23 cellular contexts compared by ENCODE assay signal in the genomic region with DNA sequence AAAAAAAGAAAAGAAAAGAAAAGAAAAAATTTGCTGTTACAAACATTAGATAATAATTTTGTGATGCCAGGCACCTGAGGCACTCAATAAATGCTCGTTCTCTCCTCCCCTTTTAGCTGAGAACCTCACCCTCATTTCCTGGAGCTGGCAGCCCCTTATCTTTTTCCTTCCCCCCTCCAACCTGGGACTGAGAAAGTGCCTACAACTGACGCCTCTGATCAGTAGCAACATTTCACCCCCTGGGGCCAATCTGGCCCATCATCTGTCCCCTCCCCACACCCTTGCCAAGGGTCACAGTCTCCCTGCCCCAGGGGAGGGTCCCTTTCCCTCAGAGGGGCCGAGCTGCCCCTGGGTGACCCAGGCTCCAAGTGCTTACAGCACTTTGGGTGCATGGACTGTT. TPM values are rescaled to one million over a fixed set of nuclear protein-coding genes. Genes with fewer than 3 reads are reported as not detected.
DNase-seq lines count a peak whose midpoint lies in the region; ATAC-seq, FAIRE-seq and TF ChIP-seq lines count a peak whose summit lies in the region.
"Had no signal": no experiment of that assay in that cellular context is flagged by ENCODE, and none has a peak within 500 bp of the region (broad histone marks: within the 10 kb centered on the region; RNA-seq: fewer than 3 reads in every experiment).

No MANE protein-coding gene starts in this region.

- no peaks in the 10 kb centered on the region for H3K27me3 ChIP-seq in DOHH2 (ENCODE audit: control insufficient read depth, low read length)
- H3K27me3 ChIP-seq in Panc1 (ENCODE audit: control insufficient read depth, insufficient read depth, low read length), result no peaks in the 10 kb centered on the region
- no peaks in the 10 kb centered on the region for H3K27me3 ChIP-seq in K562 (ENCODE audit: control insufficient read depth in 2 of 2, insufficient read depth in 2 of 2, low read length in 2 of 2)
- no peaks in the 10 kb centered on the region for H3K27me3 ChIP-seq in esophagus squamous epithelium
- H3K27me3 ChIP-seq: SJCRH30 had no signal

- no peak for FAIRE-seq in K562 (lab: Jason Lieb, UNC)
- FAIRE-seq: A204.1, D721Med, GM19239, H54, HepG2 had no signal

- CTCF ChIA-PET in Panc1 (lab: Charles Lee) (no interaction called here), K562 (lab: Yijun Ruan, JAX; ENCODE audit: low intra/inter-chr PET ratio) (no interaction called here), HEK293T (lab: Yijun Ruan, JAX) (no interaction called here)

- H3K4me1 ChIP-seq in DOHH2 (ENCODE audit: control insufficient read depth, low read length) (peaks cover 76% of the 10 kb centered on the region), Panc1 (ENCODE audit: control insufficient read depth, insufficient read depth, low read length) (peaks cover 19% of the 10 kb centered on the region), K562 (replicated peaks in 1 of 2; ENCODE audit: control insufficient read depth in 2 of 2, insufficient read depth in 2 of 2, low read length in 2 of 2) (peaks cover 13% of the 10 kb centered on the region in 2 experiments; a peak in 4 of 5 replicates), esophagus squamous epithelium (peaks cover 0 to 11% (median 0%) of the 10 kb centered on the region in 3 donors)
- H3K4me1 ChIP-seq: SJCRH30 had no signal

- intact Hi-C loops in Panc1 (cut with micrococcal nuclease; ENCODE audit: unreplicated experiment), result no loop called here
- intact Hi-C loops in K562 (cut with micrococcal nuclease), result no loop called here
- intact Hi-C loops in esophagus squamous epithelium (cut with DNase I), result no loop called here

- H3K36me3 ChIP-seq in DOHH2 (ENCODE audit: control insufficient read depth, low read length) (no peaks in the 10 kb centered on the region), Panc1 (ENCODE audit: control insufficient read depth, insufficient read depth, low read length) (no peaks in the 10 kb centered on the region), K562 (ENCODE audit: control insufficient read depth, insufficient read depth, low read length) (no peaks in the 10 kb centered on the region), esophagus squamous epithelium (no peaks in the 10 kb centered on the region)
- H3K36me3 ChIP-seq: SJCRH30 had no signal

- no peak for TF ChIP-seq POLR2A in K562 (conservative IDR thresholded peaks at IDR 0.05)
- no peak for TF ChIP-seq POLR2A in esophagus squamous epithelium (IDR thresholded peaks at IDR 0.05)

- H3K4me3 ChIP-seq in DOHH2 (ENCODE audit: low read length) (peak overlapping the region; percentile 36), Panc1 (ENCODE audit: low read depth in 2 of 2, low read length in 2 of 2) (no peak overlapping the region), K562 (no peak overlapping the region), esophagus squamous epithelium (no peak overlapping the region)
- H3K4me3 ChIP-seq: SJCRH30 had no signal

- H3K4me3 Mint-ChIP-seq in nephron progenitor cell, result no peak overlapping the region
- H3K4me3 Mint-ChIP-seq in activated naive CD8-positive, alpha-beta T cell treated with anti-CD3 and anti-CD28 coated beads for 36 hours, result no peak overlapping the region

- H4K20me1 ChIP-seq in DOHH2 (ENCODE audit: control insufficient read depth, insufficient read depth, low read depth, low read length) (no peaks in the 10 kb centered on the region), K562 (replicated peaks; ENCODE audit: control insufficient read depth, insufficient read depth, low read length) (no peaks in the 10 kb centered on the region)

- H3K27me3 Mint-ChIP-seq in nephron progenitor cell (ENCODE audit: low read depth, poor library complexity), result peaks cover 8% of the 10 kb centered on the region
- H3K27me3 Mint-ChIP-seq in activated naive CD8-positive, alpha-beta T cell treated with anti-CD3 and anti-CD28 coated beads for 36 hours, result peaks cover 10% of the 10 kb centered on the region

- H3F3A ChIP-seq in DOHH2 (ENCODE audit: control insufficient read depth, insufficient read depth), result peaks cover 10% of the 10 kb centered on the region; the same call in 1 of the 2 replicates

- H3K9me1 ChIP-seq in K562 (ENCODE audit: control insufficient read depth, insufficient read depth, low read length), result no peaks in the 10 kb centered on the region

- peak overlapping the region; percentile 57; the same call in 1 of the 2 replicates for H2AFZ ChIP-seq in K562 (ENCODE audit: low read depth, low read length)

- H3K27ac ChIP-seq in DOHH2 (ENCODE audit: low read depth, low read length) (peak overlapping the region; percentile 38), Panc1 (ENCODE audit: low read length) (peak overlapping the region; percentile 0; the same call in 1 of the 2 replicates), K562 (ENCODE audit: extremely low read depth, low read depth, low read length) (no peak overlapping the region), esophagus squamous epithelium (no peak overlapping the region)
- H3K27ac ChIP-seq: KMS-11, SJCRH30 had no signal

- DNase-seq in Panc1 (ENCODE audit: low read depth, low spot score), result no peak
- DNase-seq in K562 (ENCODE audit: extremely low read depth in 1 of 4, low spot score in 3 of 4), result peak in 3 of 4 experiments; percentile 35 to 58 (median 54)
- no peak for DNase-seq in nephron progenitor cell
- DNase-seq in HEK293T (ENCODE audit: extremely low spot score), result no peak
- no peak for DNase-seq in esophagus squamous epithelium (lab: John Stamatoyannopoulos, UW)
- DNase-seq in activated naive CD8-positive, alpha-beta T cell treated with anti-CD3 and anti-CD28 coated beads for 36 hours, result no peak
- DNase-seq in NOMO-1 treated with DMSO at 0.1 percent for 48 hours (lab: John Stamatoyannopoulos, UW; ENCODE audit: unreplicated experiment), result no peak
- DNase-seq: DMS53, EL, GF-D8, MV-4-11, NCI-H1105 treated with DMSO at 0.1 percent for 48 hours, NCI-H2029 treated with DMSO at 0.1 percent for 48 hours, NCI-H2171, NCI-H446, SJCRH30 had no signal

- no peak for TF ChIP-seq RAD21 in K562 (CRISPR knock-in tag; conservative IDR thresholded peaks at IDR 0.05 in 1 of 2, IDR thresholded peaks at IDR 0.05 in 1 of 2)

- POLR2A ChIA-PET in Panc1 (lab: Charles Lee) (no interaction called here), K562 (lab: Yijun Ruan, JAX) (interaction anchor here (0.6 kb wide), 2 partner anchors 8 to 748 kb away, joined by 3 read pairs; no protein-coding TSS in a partner anchor), HEK293T (lab: Yijun Ruan, JAX) (interaction anchor here (0.5 kb wide), 1 partner anchor 919 kb away, joined by 3 read pairs; no protein-coding TSS in a partner anchor)

- in situ Hi-C loops in Panc1 (cut with HindIII; ENCODE audit: low pct_unique_long_range_greater_than_20kb, low sequenced_read_pairs) (loop anchor here (10.0 kb wide), 1 partner anchor 152 kb away; no protein-coding TSS in a partner anchor), K562 (cut with MboI) (no loop called here)

- peaks cover 4% of the 10 kb centered on the region; the same call in 1 of the 2 replicates for H3K9me3 ChIP-seq in DOHH2 (ENCODE audit: control insufficient read depth, insufficient read depth, low read length)
- no peaks in the 10 kb centered on the region for H3K9me3 ChIP-seq in Panc1 (ENCODE audit: control insufficient read depth, insufficient read depth, low read depth, low read length)
- H3K9me3 ChIP-seq in K562 (replicated peaks; ENCODE audit: control insufficient read depth, insufficient read depth, low read depth, low read length), result no peaks in the 10 kb centered on the region
- no peaks in the 10 kb centered on the region for H3K9me3 ChIP-seq in esophagus squamous epithelium

- no TSS peak for BruUV-seq in Panc1 (replicated peaks; lab: Mats Ljungman, UMichigan)
- no TSS peak for BruUV-seq in K562 (replicated peaks; lab: Mats Ljungman, UMichigan)

- 6% methylated on average over 3 of the region's 3 CpGs for WGBS in K562 (ENCODE audit: insufficient coverage, low coverage, missing lambda C conversion rate)
- WGBS in esophagus squamous epithelium, 2 donors, result 70 to 75% methylated on average over 3 of the region's 3 CpGs

- H3K4me1 Mint-ChIP-seq in nephron progenitor cell, result peaks cover 74% of the 10 kb centered on the region
- H3K4me1 Mint-ChIP-seq in activated naive CD8-positive, alpha-beta T cell treated with anti-CD3 and anti-CD28 coated beads for 36 hours, result peaks cover 4% of the 10 kb centered on the region

- TF ChIP-seq CTCF in DOHH2 (IDR thresholded peaks at IDR 0.05; ENCODE audit: low read depth, low read length, poor library complexity, severe bottlenecking), result no peak
- TF ChIP-seq CTCF in Panc1 (IDR thresholded peaks at IDR 0.05), result no peak
- TF ChIP-seq CTCF in K562 (IDR thresholded peaks at IDR 0.05 in 2 of 3, conservative IDR thresholded peaks at IDR 0.05 in 1 of 3; ENCODE audit: insufficient read depth in 2 of 3, low read depth in 1 of 3, low read length in 3 of 3), result no peak
- TF ChIP-seq CTCF in nephron progenitor cell (IDR thresholded peaks at IDR 0.05), result no peak
- TF ChIP-seq CTCF in esophagus squamous epithelium (IDR thresholded peaks at IDR 0.05), result no peak

- peak overlapping the region; percentile 62 for H3K4me2 ChIP-seq in DOHH2 (ENCODE audit: low read length)
- H3K4me2 ChIP-seq in K562 (ENCODE audit: insufficient read depth, low read length), result peak overlapping the region; percentile 20; the same call in 1 of the 2 replicates
- H3K4me2 ChIP-seq: KMS-11 had no signal

- no peak for TF ChIP-seq EP300 in K562 (IDR thresholded peaks at IDR 0.05; ENCODE audit: low read length)

- H3K79me2 ChIP-seq in DOHH2 (ENCODE audit: control insufficient read depth, low read length) (no peaks in the 10 kb centered on the region), K562 (ENCODE audit: control insufficient read depth, insufficient read depth, low read length) (no peaks in the 10 kb centered on the region)

- H3K9ac ChIP-seq in K562 (ENCODE audit: insufficient read depth in 1 of 2, low read depth in 2 of 2, low read length in 2 of 2), result peak overlapping the region; percentile 19 to 89; a peak in 3 of 4 replicates
- H3K9ac ChIP-seq: KMS-11 had no signal

- H3K9me3 Mint-ChIP-seq in nephron progenitor cell, result peaks cover 7% of the 10 kb centered on the region
- peaks cover 2% of the 10 kb centered on the region for H3K9me3 Mint-ChIP-seq in activated naive CD8-positive, alpha-beta T cell treated with anti-CD3 and anti-CD28 coated beads for 36 hours

- H3K27ac Mint-ChIP-seq in nephron progenitor cell, result peak overlapping the region; percentile 96
- no peak overlapping the region for H3K27ac Mint-ChIP-seq in activated naive CD8-positive, alpha-beta T cell treated with anti-CD3 and anti-CD28 coated beads for 36 hours

- H3K9me2 ChIP-seq in DOHH2 (replicated peaks; ENCODE audit: control insufficient read depth, low read length), result no peaks in the 10 kb centered on the region

- H3K36me3 Mint-ChIP-seq in nephron progenitor cell (ENCODE audit: low read depth), result no peaks in the 10 kb centered on the region
- no peaks in the 10 kb centered on the region for H3K36me3 Mint-ChIP-seq in activated naive CD8-positive, alpha-beta T cell treated with anti-CD3 and anti-CD28 coated beads for 36 hours

- ATAC-seq in Panc1 (no peak), K562 (peak; percentile 56)
- ATAC-seq: HepG2 had no signal

RNA-seq across cellular contexts. Expression of a gene that starts 12.6 kb away (rescaled TPM):
- not detected for total RNA-seq in Panc1 (2021; ENCODE audit: unreplicated experiment)
- not detected for polyA plus RNA-seq in Panc1 (2012; ENCODE audit: insufficient read length)
- not detected in 2 replicates for total RNA-seq in K562 (2011; cell fraction: chromatin; rRNA removed; ENCODE audit: low replicate concordance)
- not detected in 2 replicates for total RNA-seq in K562 (2011; cell fraction: nucleolus; rRNA removed)
- not detected in 2 replicates for total RNA-seq in K562 (2011; cell fraction: nucleoplasm; rRNA removed)
- total RNA-seq in K562 (2014; rRNA removed), result not detected in 2 replicates
- total RNA-seq in K562 (2014; rRNA removed; fragmentation: Illumina TruSeq; extraction: Trizol), result not detected in 2 replicates
- not detected in 2 replicates for total RNA-seq in K562 (2015; rRNA removed; fragmentation: Illumina TruSeq; extraction: Trizol)
- not detected in 2 replicates for total RNA-seq in K562 (2021)
- not detected in 2 replicates for polyA plus RNA-seq in K562 (2011; rRNA removed)
- polyA plus RNA-seq in K562 (2011; cell fraction: cytosol; rRNA removed), result not detected in 2 replicates
- not detected in 2 replicates for polyA plus RNA-seq in K562 (2011; cell fraction: nucleus; rRNA removed)
- polyA plus RNA-seq in K562 (2012), result not detected in 2 replicates
- polyA plus RNA-seq in K562 (2014; fragmentation: Illumina TruSeq; extraction: Trizol), result not detected in 2 replicates
- polyA plus RNA-seq in K562 (2014; fragmentation: Nextera tagmentation; extraction: Ambion mirVana), result not detected
- polyA plus RNA-seq in K562 (2014; rRNA removed), result not detected in 2 replicates
- under 0.01 TPM in 2 replicates for polyA minus RNA-seq in K562 (2011; rRNA and poly(A)+ RNA removed)
- polyA minus RNA-seq in K562 (2011; cell fraction: cytosol; rRNA and poly(A)+ RNA removed), result 667 TPM in 1 of 2 replicates, not detected in the other
- polyA minus RNA-seq in K562 (2011; cell fraction: nucleus; rRNA and poly(A)+ RNA removed), result under 0.01 TPM in 1 of 2 replicates, not detected in the other
- not detected for total RNA-seq in esophagus squamous epithelium
- total RNA-seq in activated naive CD8-positive, alpha-beta T cell treated with anti-CD3 and anti-CD28 coated beads for 36 hours, result not detected
- total RNA-seq: SJCRH30 had no signal
- polyA plus RNA-seq: HepG2 had no signal

RNA-seq across cellular contexts. Expression of a gene that starts 27.1 kb away (rescaled TPM):
- total RNA-seq in Panc1 (2021; ENCODE audit: unreplicated experiment) (0.21 TPM), K562 (2014; rRNA removed) (0.12 and 0.41 TPM in 2 replicates), K562 (2014; rRNA removed; fragmentation: Illumina TruSeq; extraction: Trizol) (not detected in 2 replicates), K562 (2015; rRNA removed; fragmentation: Illumina TruSeq; extraction: Trizol) (0.07 TPM in 1 of 2 replicates, not detected in the other), K562 (2021) (0.31 TPM in 2 replicates), esophagus squamous epithelium (under 1 TPM; 0.09 to 0.76 (median 0.28) TPM)
- 0.12 TPM for polyA plus RNA-seq in Panc1 (2012; ENCODE audit: insufficient read length)
- 0.12 and 0.25 TPM in 2 replicates for total RNA-seq in K562 (2011; cell fraction: chromatin; rRNA removed; ENCODE audit: low replicate concordance)
- total RNA-seq in K562 (2011; cell fraction: nucleolus; rRNA removed), result 0.17 TPM in 1 of 2 replicates, not detected in the other
- total RNA-seq in K562 (2011; cell fraction: nucleoplasm; rRNA removed), result 0.07 TPM in 1 of 2 replicates, not detected in the other
- polyA plus RNA-seq in K562 (2011; rRNA removed) (0.04 and 0.08 TPM in 2 replicates), K562 (2014; fragmentation: Illumina TruSeq; extraction: Trizol) (0.04 and 0.07 TPM in 2 replicates), K562 (2014; fragmentation: Nextera tagmentation; extraction: Ambion mirVana) (not detected), K562 (2014; rRNA removed) (0.11 and 0.23 TPM in 2 replicates)
- polyA plus RNA-seq in K562 (2011; cell fraction: cytosol; rRNA removed), result 0.01 and 0.07 TPM in 2 replicates
- polyA plus RNA-seq in K562 (2011; cell fraction: nucleus; rRNA removed), result 0.18 and 0.22 TPM in 2 replicates
- polyA plus RNA-seq in K562 (2012), result 0.13 and 0.43 TPM in 2 replicates
- polyA minus RNA-seq in K562 (2011; rRNA and poly(A)+ RNA removed), result 0.07 and 0.12 TPM in 2 replicates
- 0.36 TPM in 1 of 2 replicates, not detected in the other for polyA minus RNA-seq in K562 (2011; cell fraction: cytosol; rRNA and poly(A)+ RNA removed)
- polyA minus RNA-seq in K562 (2011; cell fraction: nucleus; rRNA and poly(A)+ RNA removed), result 0.13 and 0.33 TPM in 2 replicates
- under 1 TPM; 0.16 to 0.30 TPM for total RNA-seq in activated naive CD8-positive, alpha-beta T cell treated with anti-CD3 and anti-CD28 coated beads for 36 hours

Comparison
In these comparisons a context has a peak if more than half of its experiments do, and no peak if none do; other contexts are left out.
1. H3K27ac ChIP-seq: peak in DOHH2 (single experiment) and Panc1 (single experiment); none in K562 (single experiment) and esophagus squamous epithelium (0 of 4).
2. DNase-seq: peak in K562 (3 of 4); none in Panc1 (single experiment), nephron progenitor cell (single experiment), HEK293T (single experiment), esophagus squamous epithelium (single experiment), activated naive CD8-positive, alpha-beta T cell treated with anti-CD3 and anti-CD28 coated beads for 36 hours (single experiment) and NOMO-1 treated with DMSO at 0.1 percent for 48 hours (single experiment).